Comparison of ENCODE assay signal across 2 cellular contexts in the genomic region with DNA sequence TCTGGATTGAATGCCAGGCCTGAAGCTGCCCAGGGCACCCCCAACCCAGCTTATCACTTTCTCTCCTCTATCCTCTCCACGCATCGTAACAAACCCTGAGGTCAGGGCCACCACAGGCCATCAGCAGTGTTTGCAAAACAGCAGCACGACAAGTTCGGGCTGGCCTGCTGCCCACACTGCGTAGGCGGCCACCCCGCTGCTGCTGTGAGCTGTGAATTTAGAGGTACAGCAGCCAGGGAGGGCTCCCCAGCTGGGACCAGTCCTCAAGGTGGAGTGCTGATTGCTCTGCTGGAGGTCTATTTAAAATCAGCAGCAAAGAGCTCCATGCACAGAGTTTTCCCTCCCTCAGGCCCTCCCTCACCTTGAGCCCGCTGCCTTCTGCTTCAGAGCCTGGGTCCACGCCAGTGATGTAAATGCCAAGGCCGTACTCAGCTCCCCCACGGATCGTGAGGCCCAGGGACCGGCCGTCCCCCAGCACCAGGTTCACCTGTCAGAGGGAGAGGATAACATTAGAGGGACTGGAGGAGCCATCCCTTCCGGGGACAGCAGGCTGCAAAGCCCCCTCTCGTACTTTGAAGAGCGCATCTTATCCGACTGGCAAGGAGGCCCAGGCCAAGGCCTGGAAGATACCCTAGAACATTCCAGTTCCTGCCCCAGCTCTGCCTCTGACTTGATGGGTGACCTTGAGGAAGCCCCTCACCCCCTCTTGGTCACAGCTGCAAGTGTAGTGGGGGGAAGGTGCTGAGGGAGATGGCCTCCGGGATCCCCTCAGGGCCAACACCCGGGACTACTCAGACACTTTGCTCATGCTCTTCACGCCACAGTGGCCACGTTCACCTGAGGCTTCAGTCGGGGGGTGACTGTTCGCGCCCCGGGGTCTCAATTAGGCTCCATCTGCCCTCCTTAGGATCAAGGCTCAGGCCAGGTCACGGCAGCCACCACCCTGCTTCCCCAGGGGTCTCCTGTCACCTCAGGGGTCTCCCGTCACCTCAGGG.
TF ChIP-seq lines count a peak whose summit lies in the region.

No MANE protein-coding gene starts in this region.

TF ChIP-seq in GM23338, 12 proteins besides CTCF, POLR2A, EP300 and RAD21 (continued from another document):
- TF ChIP-seq, protein P1, sequence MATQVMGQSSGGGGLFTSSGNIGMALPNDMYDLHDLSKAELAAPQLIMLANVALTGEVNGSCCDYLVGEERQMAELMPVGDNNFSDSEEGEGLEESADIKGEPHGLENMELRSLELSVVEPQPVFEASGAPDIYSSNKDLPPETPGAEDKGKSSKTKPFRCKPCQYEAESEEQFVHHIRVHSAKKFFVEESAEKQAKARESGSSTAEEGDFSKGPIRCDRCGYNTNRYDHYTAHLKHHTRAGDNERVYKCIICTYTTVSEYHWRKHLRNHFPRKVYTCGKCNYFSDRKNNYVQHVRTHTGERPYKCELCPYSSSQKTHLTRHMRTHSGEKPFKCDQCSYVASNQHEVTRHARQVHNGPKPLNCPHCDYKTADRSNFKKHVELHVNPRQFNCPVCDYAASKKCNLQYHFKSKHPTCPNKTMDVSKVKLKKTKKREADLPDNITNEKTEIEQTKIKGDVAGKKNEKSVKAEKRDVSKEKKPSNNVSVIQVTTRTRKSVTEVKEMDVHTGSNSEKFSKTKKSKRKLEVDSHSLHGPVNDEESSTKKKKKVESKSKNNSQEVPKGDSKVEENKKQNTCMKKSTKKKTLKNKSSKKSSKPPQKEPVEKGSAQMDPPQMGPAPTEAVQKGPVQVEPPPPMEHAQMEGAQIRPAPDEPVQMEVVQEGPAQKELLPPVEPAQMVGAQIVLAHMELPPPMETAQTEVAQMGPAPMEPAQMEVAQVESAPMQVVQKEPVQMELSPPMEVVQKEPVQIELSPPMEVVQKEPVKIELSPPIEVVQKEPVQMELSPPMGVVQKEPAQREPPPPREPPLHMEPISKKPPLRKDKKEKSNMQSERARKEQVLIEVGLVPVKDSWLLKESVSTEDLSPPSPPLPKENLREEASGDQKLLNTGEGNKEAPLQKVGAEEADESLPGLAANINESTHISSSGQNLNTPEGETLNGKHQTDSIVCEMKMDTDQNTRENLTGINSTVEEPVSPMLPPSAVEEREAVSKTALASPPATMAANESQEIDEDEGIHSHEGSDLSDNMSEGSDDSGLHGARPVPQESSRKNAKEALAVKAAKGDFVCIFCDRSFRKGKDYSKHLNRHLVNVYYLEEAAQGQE (IDR thresholded peaks at IDR 0.05; ENCODE audit: unreplicated experiment): no peak
- TF ChIP-seq EZH2phosphoT487 (IDR thresholded peaks at IDR 0.05; ENCODE audit: unreplicated experiment) (no peak), EZH2 (IDR thresholded peaks at IDR 0.05; ENCODE audit: low read depth, unreplicated experiment) (no peak), POLR2AphosphoS5 (IDR thresholded peaks at IDR 0.05; ENCODE audit: low read depth) (no peak), JUNB (IDR thresholded peaks at IDR 0.05; ENCODE audit: unreplicated experiment) (no peak), STAT1 (IDR thresholded peaks at IDR 0.05; ENCODE audit: unreplicated experiment) (no peak), NANOG (IDR thresholded peaks at IDR 0.05; ENCODE audit: borderline replicate concordance) (no peak), ZNF331 (CRISPR knock-in tag; IDR thresholded peaks at IDR 0.05; ENCODE audit: low read depth) (no peak), ZNF114 (CRISPR knock-in tag; IDR thresholded peaks at IDR 0.05) (no peak), CREB1 (CRISPR knock-in tag; IDR thresholded peaks at IDR 0.05; ENCODE audit: low read depth) (no peak), ZNF462 (CRISPR knock-in tag; IDR thresholded peaks at IDR 0.05) (no peak)

TF ChIP-seq in WTC11, 78 proteins besides CTCF, POLR2A, EP300 and RAD21 (continued from another document):
- TF ChIP-seq, protein P2, sequence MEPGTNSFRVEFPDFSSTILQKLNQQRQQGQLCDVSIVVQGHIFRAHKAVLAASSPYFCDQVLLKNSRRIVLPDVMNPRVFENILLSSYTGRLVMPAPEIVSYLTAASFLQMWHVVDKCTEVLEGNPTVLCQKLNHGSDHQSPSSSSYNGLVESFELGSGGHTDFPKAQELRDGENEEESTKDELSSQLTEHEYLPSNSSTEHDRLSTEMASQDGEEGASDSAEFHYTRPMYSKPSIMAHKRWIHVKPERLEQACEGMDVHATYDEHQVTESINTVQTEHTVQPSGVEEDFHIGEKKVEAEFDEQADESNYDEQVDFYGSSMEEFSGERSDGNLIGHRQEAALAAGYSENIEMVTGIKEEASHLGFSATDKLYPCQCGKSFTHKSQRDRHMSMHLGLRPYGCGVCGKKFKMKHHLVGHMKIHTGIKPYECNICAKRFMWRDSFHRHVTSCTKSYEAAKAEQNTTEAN (CRISPR knock-in tag; IDR thresholded peaks at IDR 0.05): no peak
